ENCODE assay signal across 1 cellular context in the genomic region with DNA sequence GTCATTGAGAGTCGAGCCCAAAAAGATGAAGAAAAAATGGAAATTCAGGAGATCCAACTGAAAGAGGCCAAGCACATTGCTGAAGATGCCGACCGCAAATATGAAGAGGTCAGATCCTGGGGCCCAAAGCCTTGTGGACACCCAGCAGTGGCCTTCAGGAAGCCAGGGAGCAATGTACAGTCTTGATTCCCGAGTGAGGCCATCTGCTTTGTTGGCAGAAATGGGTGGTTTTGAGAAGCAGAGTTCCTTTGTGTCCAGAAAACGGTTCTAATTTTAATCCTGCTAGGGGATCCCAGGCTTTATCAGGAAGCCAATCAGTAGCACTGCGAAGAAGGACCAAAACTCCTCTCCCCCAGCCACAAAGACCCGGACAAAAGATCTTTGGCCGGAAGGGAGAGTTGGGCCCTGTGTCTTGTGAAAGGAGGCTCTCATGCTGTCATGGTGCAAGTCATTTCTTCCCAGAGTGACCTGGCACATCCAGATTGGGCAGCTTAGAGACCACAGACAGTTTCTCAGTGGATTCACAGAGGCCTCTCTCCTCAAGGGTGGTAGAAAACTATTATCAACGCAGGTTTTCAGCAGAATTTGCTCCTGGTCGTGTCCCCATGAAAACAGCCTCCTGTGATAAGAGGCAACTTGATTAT.
TF ChIP-seq lines count a peak whose summit lies in the region.

No MANE protein-coding gene starts in this region.

TF ChIP-seq in IMR-90, 13 proteins besides CTCF, POLR2A, EP300 and RAD21:
- no peak for TF ChIP-seq SMC3 (IDR thresholded peaks at IDR 0.05; ENCODE audit: low read depth, low read length)
- no peak for TF ChIP-seq NFE2L2 (IDR thresholded peaks at IDR 0.05; ENCODE audit: low read depth, low read length)
- no peak for TF ChIP-seq RFX5 (IDR thresholded peaks at IDR 0.05; ENCODE audit: low read depth, low read length)
